In genomic region chr9:111743275-111743674, GRCh38 we compare ENCODE assay signal across 12 cellular contexts. TPM values are rescaled to one million over a fixed set of nuclear protein-coding genes. Genes with fewer than 3 reads are reported as not detected.
A peak's percentile ranks its signal among the peaks of the same experiment; 100 is the strongest.
DNase-seq lines count a peak whose midpoint lies in the region; ATAC-seq and TF ChIP-seq lines count a peak whose summit lies in the region.
"Had no signal": no experiment of that assay in that cellular context is flagged by ENCODE, and none has a peak within 500 bp of the region (broad histone marks: within the 10 kb centered on the region; RNA-seq: fewer than 3 reads in every experiment).

No MANE protein-coding gene starts in this region.

- no peak for TF ChIP-seq CTCF in fibroblast of pulmonary artery (IDR thresholded peaks at IDR 0.05; ENCODE audit: low read length, missing control alignments)

- peaks cover 6% of the 10 kb centered on the region for H3K4me1 Mint-ChIP-seq in stimulated activated effector memory CD8-positive, alpha-beta T cell treated with anti-CD3 and anti-CD28 coated beads, Interleukin-12 subunit alpha, Interleukin-12 subunit beta, amount 100 ng/mL, for 72 hours
- H3K4me1 Mint-ChIP-seq: CD14-positive monocyte had no signal

- peak; percentile 100 for ATAC-seq in stimulated activated effector memory CD8-positive, alpha-beta T cell treated with anti-CD3 and anti-CD28 coated beads, Interleukin-12 subunit alpha, Interleukin-12 subunit beta, amount 100 ng/mL, for 72 hours

- H3K27ac Mint-ChIP-seq in stimulated activated effector memory CD8-positive, alpha-beta T cell treated with anti-CD3 and anti-CD28 coated beads, Interleukin-12 subunit alpha, Interleukin-12 subunit beta, amount 100 ng/mL, for 72 hours: no peak overlapping the region
- H3K27ac Mint-ChIP-seq: CD14-positive monocyte had no signal

- DNase-seq in activated T-cell treated with anti-CD3 and anti-CD28 coated beads for 48 hours (ENCODE audit: low read depth): peak; percentile 18
- no peak for DNase-seq in activated T-cell treated with anti-CD3 and anti-CD28 coated beads, Interleukin-2, amount 50 U/mL, for 1 hour
- peak; percentile 85 to 98 for DNase-seq in SW 1271 (lab: John Stamatoyannopoulos, UW)
- peak; percentile 82 for DNase-seq in fibroblast of pulmonary artery (ENCODE audit: low read depth)
- no peak for DNase-seq in stimulated activated effector memory CD8-positive, alpha-beta T cell treated with anti-CD3 and anti-CD28 coated beads, Interleukin-12 subunit alpha, Interleukin-12 subunit beta, amount 100 ng/mL, for 72 hours (ENCODE audit: low spot score in 2 of 2)
- no peak for DNase-seq in GOT3 (lab: John Stamatoyannopoulos, UW)
- DNase-seq in mucosa of gallbladder (ENCODE audit: low spot score): no peak
- DNase-seq in inferior parietal cortex (ENCODE audit: extremely low spot score): no peak
- DNase-seq: caudate nucleus, left cardiac atrium, NCI-H345 had no signal

- no peak overlapping the region for H3K4me3 Mint-ChIP-seq in stimulated activated effector memory CD8-positive, alpha-beta T cell treated with anti-CD3 and anti-CD28 coated beads, Interleukin-12 subunit alpha, Interleukin-12 subunit beta, amount 100 ng/mL, for 72 hours
- H3K4me3 Mint-ChIP-seq: CD14-positive monocyte had no signal

- no peak overlapping the region for H3K4me3 ChIP-seq in fibroblast of pulmonary artery (replicated peaks; ENCODE audit: low read depth, low read length)

- no peaks in the 10 kb centered on the region for H3K9me3 Mint-ChIP-seq in stimulated activated effector memory CD8-positive, alpha-beta T cell treated with anti-CD3 and anti-CD28 coated beads, Interleukin-12 subunit alpha, Interleukin-12 subunit beta, amount 100 ng/mL, for 72 hours

- no peaks in the 10 kb centered on the region for H3K36me3 Mint-ChIP-seq in stimulated activated effector memory CD8-positive, alpha-beta T cell treated with anti-CD3 and anti-CD28 coated beads, Interleukin-12 subunit alpha, Interleukin-12 subunit beta, amount 100 ng/mL, for 72 hours
- H3K36me3 Mint-ChIP-seq: CD14-positive monocyte had no signal

RNA-seq across cellular contexts. Expression of gene SHOC1, which starts 51.5 kb away (rescaled TPM):
- not detected for total RNA-seq in mucosa of gallbladder
- total RNA-seq: left cardiac atrium had no signal

Comparison
In these comparisons a context has a peak if more than half of its experiments do, and no peak if none do; other contexts are left out.
1. DNase-seq: peak in activated T-cell treated with anti-CD3 and anti-CD28 coated beads for 48 hours (single experiment), SW 1271 (2 of 2) and fibroblast of pulmonary artery (single experiment); none in activated T-cell treated with anti-CD3 and anti-CD28 coated beads, Interleukin-2, amount 50 U/mL, for 1 hour (single experiment), stimulated activated effector memory CD8-positive, alpha-beta T cell treated with anti-CD3 and anti-CD28 coated beads, Interleukin-12 subunit alpha, Interleukin-12 subunit beta, amount 100 ng/mL, for 72 hours (0 of 2), GOT3 (single experiment), mucosa of gallbladder (single experiment) and inferior parietal cortex (single experiment).